ENCODE assay signal across 8 cellular contexts in the genomic region with DNA sequence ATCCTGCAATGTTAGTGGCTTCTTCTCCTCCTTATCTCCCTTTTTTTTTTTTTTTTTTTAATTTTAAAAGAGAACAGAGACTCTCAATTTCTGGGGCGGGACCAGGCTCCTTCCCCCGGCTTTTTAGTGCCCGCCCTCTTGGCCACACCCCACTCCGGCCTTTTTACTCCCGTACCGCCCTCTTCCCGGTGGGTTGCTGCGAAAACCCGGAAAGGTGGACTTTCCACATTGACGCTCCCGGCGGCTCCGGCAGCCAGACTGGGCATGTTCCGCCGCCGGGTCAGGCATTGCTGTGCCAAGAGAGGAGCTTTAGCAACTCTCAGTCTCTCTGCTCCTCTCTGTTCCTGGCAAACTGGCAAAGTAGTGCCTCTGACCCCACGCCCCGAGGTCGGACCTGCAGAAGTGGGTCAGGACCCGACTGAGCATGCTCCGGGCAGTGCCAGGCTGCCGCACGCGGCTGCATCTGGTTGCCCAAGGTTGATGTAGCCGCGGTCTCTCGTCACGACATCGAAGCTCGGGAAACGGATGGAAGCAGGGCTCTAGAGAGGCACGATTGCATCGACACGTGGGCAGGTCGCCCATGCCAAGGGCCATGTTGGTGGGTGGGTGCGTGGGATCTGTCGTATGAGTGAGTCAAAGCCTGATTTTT. TPM values are rescaled to one million over a fixed set of nuclear protein-coding genes. Genes with fewer than 3 reads are reported as not detected.
A peak's percentile ranks its signal among the peaks of the same experiment; 100 is the strongest.
DNase-seq lines count a peak whose midpoint lies in the region; ATAC-seq, FAIRE-seq and TF ChIP-seq lines count a peak whose summit lies in the region.

No MANE protein-coding gene starts in this region.

- POLR2A ChIA-PET in K562 (lab: Yijun Ruan, JAX) = interaction anchor here (0.7 kb wide), 1 partner anchor 323 kb away, joined by 3 read pairs; no protein-coding TSS in a partner anchor

- ATAC-seq in GM18498 (IDR thresholded peaks at IDR 0.05; ENCODE audit: unreplicated experiment) (peak; percentile 71), HG02885 (IDR thresholded peaks at IDR 0.05; ENCODE audit: poor library complexity, unreplicated experiment) (peak; percentile 68), K562 (peak; percentile 93)

- H3K4me1 ChIP-seq in K562 (replicated peaks in 1 of 2; ENCODE audit: control insufficient read depth in 2 of 2, insufficient read depth in 2 of 2, low read length in 2 of 2) (peaks cover 3 to 20% of the 10 kb centered on the region in 2 experiments; a peak in 3 of 5 replicates), rectal smooth muscle tissue (ENCODE audit: control insufficient read depth, insufficient read depth, low read length) (peaks cover 3% of the 10 kb centered on the region), uterus (no peaks in the 10 kb centered on the region)

- CTCF ChIA-PET in K562 (lab: Yijun Ruan, JAX; ENCODE audit: low intra/inter-chr PET ratio) = no interaction called here

- H3K27me3 ChIP-seq in K562 (ENCODE audit: control insufficient read depth in 2 of 2, insufficient read depth in 2 of 2, low read length in 2 of 2) (peaks cover 3 to 5% of the 10 kb centered on the region in 2 experiments), rectal smooth muscle tissue (ENCODE audit: control insufficient read depth, insufficient read depth, low read length) (no peaks in the 10 kb centered on the region), uterus (no peaks in the 10 kb centered on the region)

- peak overlapping the region; percentile 55; the same call in 2 of the 3 replicates for H3K27ac ChIP-seq in K562 (ENCODE audit: extremely low read depth, low read depth, low read length)
- peak overlapping the region; percentile 33 for H3K27ac ChIP-seq in rectal smooth muscle tissue (ENCODE audit: low read depth, low read length)
- H3K27ac ChIP-seq in uterus = peak overlapping the region; percentile 91 to 94

- intact Hi-C loops in K562 (cut with micrococcal nuclease) (loop anchor here (2.0 to 5.0 kb wide), 2 partner anchors 21 to 215 kb away; no protein-coding TSS in a partner anchor), uterus (cut with DNase I; ENCODE audit: low total_unique reads) (loop anchor here (10.0 kb wide), 1 partner anchor 413 kb away; a partner anchor contains a TSS)

- H3K9ac ChIP-seq in K562 (ENCODE audit: insufficient read depth in 1 of 2, low read depth in 2 of 2, low read length in 2 of 2) (peak overlapping the region; percentile 67 to 78), rectal smooth muscle tissue (ENCODE audit: low read length) (no peak overlapping the region)

- no peaks in the 10 kb centered on the region for H4K20me1 ChIP-seq in K562 (replicated peaks; ENCODE audit: control insufficient read depth, insufficient read depth, low read length)

- H3K9me3 ChIP-seq in K562 (replicated peaks; ENCODE audit: control insufficient read depth, insufficient read depth, low read depth, low read length) = no peaks in the 10 kb centered on the region
- no peaks in the 10 kb centered on the region for H3K9me3 ChIP-seq in uterus

- TF ChIP-seq RAD21 in K562 (CRISPR knock-in tag; conservative IDR thresholded peaks at IDR 0.05 in 1 of 2, IDR thresholded peaks at IDR 0.05 in 1 of 2) = no peak

- DNase-seq in NCI-H1694 treated with DMSO at 0.1 percent for 48 hours (lab: John Stamatoyannopoulos, UW) (peak; percentile 61), K562 (ENCODE audit: extremely low read depth in 1 of 4, low spot score in 3 of 4) (peak; percentile 91 to 96 (median 94)), hypothalamus (lab: John Stamatoyannopoulos, UW) (peak; percentile 61 to 94 (median 85)), uterus (peak; percentile 95 to 96)

- H3K9me1 ChIP-seq in K562 (ENCODE audit: control insufficient read depth, insufficient read depth, low read length) = no peaks in the 10 kb centered on the region

- BruUV-seq in K562 (replicated peaks; lab: Mats Ljungman, UMichigan) = no TSS peak

- in situ Hi-C loops in K562 (cut with MboI) = loop anchor here (25.0 kb wide), 1 partner anchor 415 kb away; a partner anchor contains a TSS

- TF ChIP-seq EP300 in K562 (IDR thresholded peaks at IDR 0.05; ENCODE audit: low read length) = no peak

- 12% methylated on average over 35 of the region's 37 CpGs for WGBS in K562 (ENCODE audit: insufficient coverage, low coverage, missing lambda C conversion rate)

- FAIRE-seq in TTC549 (lab: Jason Lieb, UNC) (peak; percentile 70), K562 (lab: Jason Lieb, UNC) (peak; percentile 85)

- no peak for TF ChIP-seq CTCF in K562 (IDR thresholded peaks at IDR 0.05 in 2 of 3, conservative IDR thresholded peaks at IDR 0.05 in 1 of 3; ENCODE audit: insufficient read depth in 2 of 3, low read depth in 1 of 3, low read length in 3 of 3)
- TF ChIP-seq CTCF in uterus (IDR thresholded peaks at IDR 0.05) = peak in 2 of 4 experiments; percentile 4 to 32

- no peak for TF ChIP-seq POLR2A in K562 (conservative IDR thresholded peaks at IDR 0.05)
- TF ChIP-seq POLR2A in uterus (IDR thresholded peaks at IDR 0.05) = peak in 1 of 2 donors; percentile 64

- peak overlapping the region; percentile 92 for H3K4me2 ChIP-seq in K562 (ENCODE audit: insufficient read depth, low read length)

- H3K36me3 ChIP-seq in K562 (ENCODE audit: control insufficient read depth, insufficient read depth, low read length) (no peaks in the 10 kb centered on the region), rectal smooth muscle tissue (ENCODE audit: control insufficient read depth, insufficient read depth, low read length) (no peaks in the 10 kb centered on the region), uterus (no peaks in the 10 kb centered on the region)

- peak overlapping the region; percentile 96 for H2AFZ ChIP-seq in K562 (ENCODE audit: low read depth, low read length)

- H3K79me2 ChIP-seq in K562 (ENCODE audit: control insufficient read depth, insufficient read depth, low read length) = no peaks in the 10 kb centered on the region

- H3K4me3 ChIP-seq in K562 = peak overlapping the region; percentile 83
- peak overlapping the region; percentile 96 for H3K4me3 ChIP-seq in rectal smooth muscle tissue (ENCODE audit: low read length)
- peak overlapping the region; percentile 89 to 92 for H3K4me3 ChIP-seq in uterus

TF ChIP-seq in K562, 482 proteins besides CTCF, POLR2A, EP300 and RAD21 (continues in another document):
- no peak for TF ChIP-seq FOXJ2 (tag; IDR thresholded peaks at IDR 0.05)
- peak; percentile 40 for TF ChIP-seq NUFIP1 (IDR thresholded peaks at IDR 0.05; ENCODE audit: partially characterized antibody)
- no peak for TF ChIP-seq CBX1 (IDR thresholded peaks at IDR 0.05; ENCODE audit: low read depth)
- TF ChIP-seq, protein P1, sequence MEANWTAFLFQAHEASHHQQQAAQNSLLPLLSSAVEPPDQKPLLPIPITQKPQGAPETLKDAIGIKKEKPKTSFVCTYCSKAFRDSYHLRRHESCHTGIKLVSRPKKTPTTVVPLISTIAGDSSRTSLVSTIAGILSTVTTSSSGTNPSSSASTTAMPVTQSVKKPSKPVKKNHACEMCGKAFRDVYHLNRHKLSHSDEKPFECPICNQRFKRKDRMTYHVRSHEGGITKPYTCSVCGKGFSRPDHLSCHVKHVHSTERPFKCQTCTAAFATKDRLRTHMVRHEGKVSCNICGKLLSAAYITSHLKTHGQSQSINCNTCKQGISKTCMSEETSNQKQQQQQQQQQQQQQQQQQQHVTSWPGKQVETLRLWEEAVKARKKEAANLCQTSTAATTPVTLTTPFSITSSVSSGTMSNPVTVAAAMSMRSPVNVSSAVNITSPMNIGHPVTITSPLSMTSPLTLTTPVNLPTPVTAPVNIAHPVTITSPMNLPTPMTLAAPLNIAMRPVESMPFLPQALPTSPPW (CRISPR knock-in tag; IDR thresholded peaks at IDR 0.05) = peak; percentile 66
- peak; percentile 88 for TF ChIP-seq TOE1 (IDR thresholded peaks at IDR 0.05; ENCODE audit: borderline replicate concordance)
- no peak for TF ChIP-seq TOE1 (CRISPR knock-in tag; IDR thresholded peaks at IDR 0.05; ENCODE audit: borderline replicate concordance, low read depth)
- TF ChIP-seq TEAD1 (CRISPR knock-in tag; IDR thresholded peaks at IDR 0.05) = no peak
- peak; percentile 53; the same call in 1 of the 2 replicates for TF ChIP-seq SMAD4 (CRISPR knock-in tag; conservative IDR thresholded peaks at IDR 0.05)
- 0 out of 2 replicates have a peak, but pooled peaks have one; percentile 12 for TF ChIP-seq HDAC2 (IDR thresholded peaks at IDR 0.05)

RNA-seq across cellular contexts. Expression of a gene that starts 1.1 kb away (rescaled TPM):
- total RNA-seq in K562 (2011; cell fraction: chromatin; rRNA removed; ENCODE audit: low replicate concordance) = not detected in 2 replicates
- total RNA-seq in K562 (2011; cell fraction: nucleolus; rRNA removed) = not detected in 2 replicates
- total RNA-seq in K562 (2011; cell fraction: nucleoplasm; rRNA removed) = 0.73 TPM in 1 of 2 replicates, not detected in the other
- total RNA-seq in K562 (2014; rRNA removed) (0.09 and 0.16 TPM in 2 replicates), K562 (2014; rRNA removed; fragmentation: Illumina TruSeq; extraction: Trizol) (0.18 and 0.19 TPM in 2 replicates), K562 (2015; rRNA removed; fragmentation: Illumina TruSeq; extraction: Trizol) (0.15 and 0.25 TPM in 2 replicates), K562 (2021) (0.31 TPM in 1 of 2 replicates, not detected in the other), uterus (10 to 100 TPM in 3 of 4 donors, 1 to 10 TPM in 1; 6.6 to 38.4 (median 14.9) TPM)
- polyA plus RNA-seq in K562 (2011; rRNA removed) (0.22 TPM in 1 of 2 replicates, not detected in the other), K562 (2014; fragmentation: Illumina TruSeq; extraction: Trizol) (0.21 TPM in 1 of 2 replicates, not detected in the other), K562 (2014; fragmentation: Nextera tagmentation; extraction: Ambion mirVana) (under 1 TPM; 0.06 to 0.23 TPM), K562 (2014; rRNA removed) (0.32 TPM in 1 of 2 replicates, not detected in the other)
- not detected in 2 replicates for polyA plus RNA-seq in K562 (2011; cell fraction: cytosol; rRNA removed)
- not detected in 2 replicates for polyA plus RNA-seq in K562 (2011; cell fraction: nucleus; rRNA removed)
- 0.08 and 0.53 TPM in 2 replicates for polyA plus RNA-seq in K562 (2012)
- not detected in 2 replicates for polyA minus RNA-seq in K562 (2011; rRNA and poly(A)+ RNA removed)
- not detected in 2 replicates for polyA minus RNA-seq in K562 (2011; cell fraction: cytosol; rRNA and poly(A)+ RNA removed)
- polyA minus RNA-seq in K562 (2011; cell fraction: nucleus; rRNA and poly(A)+ RNA removed) = 0.22 TPM in 1 of 2 replicates, not detected in the other

Comparison
In these comparisons a context has a peak if more than half of its experiments do, and no peak if none do; other contexts are left out.
1. Peak in every context shown above with its lines: DNase-seq, ATAC-seq, H3K4me3 ChIP-seq and H3K27ac ChIP-seq.
2. H3K27ac ChIP-seq: peak in every context shown above with its lines; median percentile 92 in uterus; 55 in K562; 33 in rectal smooth muscle tissue.
3. RNA of a gene that starts 1.1 kb away (total RNA-seq): 6.6 to 38.4 TPM in uterus; 0.09 to 0.73 TPM in K562; every median in the first group is over 4 times any median in the second.